13 cellular contexts compared by ENCODE assay signal in the genomic region with DNA sequence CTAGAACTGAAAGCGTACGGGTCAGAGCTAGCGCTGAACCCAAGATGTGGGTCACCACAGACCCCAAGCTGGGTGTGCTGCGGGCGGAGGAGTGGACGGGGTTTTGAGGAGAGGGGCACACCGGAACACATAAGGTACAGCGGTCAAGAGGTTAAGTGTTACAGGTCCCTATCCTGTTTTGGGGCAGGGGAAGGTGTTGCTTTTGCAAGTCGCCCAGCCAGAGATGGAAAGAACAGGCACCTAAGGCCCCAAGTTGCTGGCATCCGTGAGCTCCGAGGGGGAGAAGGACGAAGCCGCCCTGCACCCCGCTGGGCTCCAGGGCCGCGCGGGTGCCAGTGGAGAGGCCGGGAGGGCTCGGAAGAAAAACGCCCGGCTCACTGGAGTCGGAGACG. TPM values are rescaled to one million over a fixed set of nuclear protein-coding genes. Genes with fewer than 3 reads are reported as not detected.
DNase-seq lines count a peak whose midpoint lies in the region; ATAC-seq and TF ChIP-seq lines count a peak whose summit lies in the region.
"Had no signal": no experiment of that assay in that cellular context is flagged by ENCODE, and none has a peak within 500 bp of the region (broad histone marks: within the 10 kb centered on the region; RNA-seq: fewer than 3 reads in every experiment).

No MANE protein-coding gene starts in this region.

- no peaks in the 10 kb centered on the region for H3K4me1 ChIP-seq in CD8-positive, alpha-beta T cell (ENCODE audit: insufficient read depth, low read length)
- no peaks in the 10 kb centered on the region for H3K4me1 ChIP-seq in parathyroid adenoma

- no peak overlapping the region for H3K9ac ChIP-seq in parathyroid adenoma

- peaks cover 4% of the 10 kb centered on the region for H3K27me3 ChIP-seq in CD8-positive, alpha-beta T cell (ENCODE audit: insufficient read depth, low read length)
- no peaks in the 10 kb centered on the region for H3K27me3 ChIP-seq in parathyroid adenoma (ENCODE audit: control insufficient read depth, insufficient read depth, low read length)

- H3K36me3 Mint-ChIP-seq in CD8-positive, alpha-beta T cell = no peaks in the 10 kb centered on the region
- no peaks in the 10 kb centered on the region for H3K36me3 Mint-ChIP-seq in WTC11

- no peak for TF ChIP-seq CTCF in CD8-positive, alpha-beta T cell (IDR thresholded peaks at IDR 0.05)
- TF ChIP-seq CTCF in WTC11 (IDR thresholded peaks at IDR 0.05) = no peak
- no peak for TF ChIP-seq CTCF in foreskin fibroblast (IDR thresholded peaks at IDR 0.05; ENCODE audit: low read depth, low read length)
- no peak for TF ChIP-seq CTCF in parathyroid adenoma (IDR thresholded peaks at IDR 0.05)
- no peak for TF ChIP-seq CTCF in GM10248 (IDR thresholded peaks at IDR 0.05; ENCODE audit: control extremely low read depth, extremely low read depth, low read depth, missing control alignments)

- no peaks in the 10 kb centered on the region for H3K9me3 Mint-ChIP-seq in CD8-positive, alpha-beta T cell
- H3K9me3 Mint-ChIP-seq in WTC11 = no peaks in the 10 kb centered on the region

- H2AFZ ChIP-seq in parathyroid adenoma = peak overlapping the region; percentile 73

- no peak for ATAC-seq in CD8-positive, alpha-beta T cell
- no peak for ATAC-seq in WTC11

- H3K27ac ChIP-seq in CD8-positive, alpha-beta T cell (ENCODE audit: low read depth, low read length) = no peak overlapping the region
- H3K27ac ChIP-seq in parathyroid adenoma = no peak overlapping the region
- H3K27ac ChIP-seq: HL-60 had no signal

- peak overlapping the region; percentile 50 for H3K4me3 Mint-ChIP-seq in CD8-positive, alpha-beta T cell
- H3K4me3 Mint-ChIP-seq in WTC11 = peak overlapping the region; percentile 83

- peaks cover 12% of the 10 kb centered on the region for H3K4me1 Mint-ChIP-seq in CD8-positive, alpha-beta T cell (ENCODE audit: low read depth)
- H3K4me1 Mint-ChIP-seq in WTC11 = peaks cover 58% of the 10 kb centered on the region

- no peak overlapping the region for H3K4me3 ChIP-seq in CD8-positive, alpha-beta T cell (ENCODE audit: low read depth, low read length)
- H3K4me3 ChIP-seq in foreskin fibroblast (ENCODE audit: low read depth in 1 of 2, low read length in 2 of 2) (peak overlapping the region; percentile 42 to 54), parathyroid adenoma (ENCODE audit: low read depth, low read length) (peak overlapping the region; percentile 50)

- DNase-seq in CD8-positive, alpha-beta T cell = no peak
- DNase-seq in WTC11 (ENCODE audit: low spot score) (no peak), foreskin fibroblast (no peak), NCI-H2171 (lab: John Stamatoyannopoulos, UW) (no peak), GM10248 (ENCODE audit: extremely low spot score) (no peak), kidney glomerular epithelial cell (lab: John Stamatoyannopoulos, UW) (no peak), NCI-H82 (lab: John Stamatoyannopoulos, UW) (no peak)
- DNase-seq: HFFc6, NCI-H2029 treated with DMSO at 0.1 percent for 48 hours, SHP77 had no signal

- no peaks in the 10 kb centered on the region for H3K79me2 ChIP-seq in parathyroid adenoma

- H3K36me3 ChIP-seq in CD8-positive, alpha-beta T cell (ENCODE audit: insufficient read depth, low read length) = no peaks in the 10 kb centered on the region
- H3K36me3 ChIP-seq in parathyroid adenoma (ENCODE audit: control insufficient read depth, insufficient read depth, low read length) = no peaks in the 10 kb centered on the region

- H3K4me2 ChIP-seq in parathyroid adenoma (ENCODE audit: low read length) = peak overlapping the region; percentile 84

- H3K9me3 ChIP-seq in CD8-positive, alpha-beta T cell (ENCODE audit: low read length) = no peaks in the 10 kb centered on the region
- H3K9me3 ChIP-seq in parathyroid adenoma (ENCODE audit: control insufficient read depth, low read length) = no peaks in the 10 kb centered on the region

- no peak overlapping the region for H3K27ac Mint-ChIP-seq in CD8-positive, alpha-beta T cell
- H3K27ac Mint-ChIP-seq in WTC11 = no peak overlapping the region; the same call in 1 of the 2 replicates
- H3K27ac Mint-ChIP-seq: HFFc6 had no signal

- intact Hi-C loops in CD8-positive, alpha-beta T cell (cut with DNase I, micrococcal nuclease) = no loop called here

- CTCF ChIA-PET in CD8-positive, alpha-beta T cell (lab: Charles Lee) = no interaction called here
- CTCF ChIA-PET in WTC11 (lab: Charles Lee) (interaction anchor here (0.7 to 6.4 kb wide), 8 partner anchors 15 to 213 kb away, joined by 3 to 80 read pairs (median 6); no protein-coding TSS in a partner anchor), GM10248 (lab: Yijun Ruan, JAX) (interaction anchor here (1.4 kb wide), 1 partner anchor 8 kb away, joined by 3 read pairs; no protein-coding TSS in a partner anchor)

- POLR2A ChIA-PET in CD8-positive, alpha-beta T cell (lab: Charles Lee) = no interaction called here
- POLR2A ChIA-PET in WTC11 (lab: Charles Lee) = interaction anchor here (0.5 to 1.3 kb wide), 5 partner anchors 14 to 1756 kb away, joined by 3 read pairs; no protein-coding TSS in a partner anchor
- POLR2A ChIA-PET in GM10248 (lab: Yijun Ruan, JAX) = no interaction called here

- H3K27me3 Mint-ChIP-seq in CD8-positive, alpha-beta T cell (ENCODE audit: low read depth) = peaks cover 35% of the 10 kb centered on the region
- H3K27me3 Mint-ChIP-seq in WTC11 (ENCODE audit: low read depth) = peaks cover 26% of the 10 kb centered on the region

TF ChIP-seq in WTC11, 78 proteins besides CTCF, POLR2A, EP300 and RAD21:
- no peak for TF ChIP-seq OVOL2 (CRISPR knock-in tag; IDR thresholded peaks at IDR 0.05; ENCODE audit: borderline replicate concordance)
- TF ChIP-seq, protein P1, sequence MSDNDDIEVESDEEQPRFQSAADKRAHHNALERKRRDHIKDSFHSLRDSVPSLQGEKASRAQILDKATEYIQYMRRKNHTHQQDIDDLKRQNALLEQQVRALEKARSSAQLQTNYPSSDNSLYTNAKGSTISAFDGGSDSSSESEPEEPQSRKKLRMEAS (CRISPR knock-in tag; IDR thresholded peaks at IDR 0.05) = peak; percentile 13; the same call in 1 of the 2 replicates

RNA-seq across cellular contexts. Expression of a gene that starts 0.9 kb away (rescaled TPM):
- not detected for total RNA-seq in CD8-positive, alpha-beta T cell
- 20.4 to 26.7 TPM (median 21.0 TPM) in 3 replicates for total RNA-seq in WTC11 (2021)
- total RNA-seq: activated CD8-positive, alpha-beta memory T cell treated with anti-CD3 and anti-CD28 coated beads for 36 hours; HFFc6 had no signal

Comparison
In these comparisons a context has a peak if more than half of its experiments do, and no peak if none do; other contexts are left out.
1. RNA of a gene that starts 0.9 kb away (total RNA-seq): 20.4 to 26.7 TPM in WTC11; not detected in CD8-positive, alpha-beta T cell; every median in the first group is over 10 times any median in the second.